Comparison of ENCODE assay signal across 1 cellular context in genomic region chr10:103879409-103879808, GRCh38.
TF ChIP-seq lines count a peak whose summit lies in the region.

No MANE protein-coding gene starts in this region.

TF ChIP-seq in H1, 55 proteins besides CTCF, POLR2A, EP300 and RAD21 (continued from another document):
- TF ChIP-seq RNF2 (IDR thresholded peaks at IDR 0.05; ENCODE audit: borderline replicate concordance, low read depth, low read length, missing control alignments, poor library complexity, severe bottlenecking) (no peak), BRCA1 (IDR thresholded peaks at IDR 0.05; ENCODE audit: low read depth, low read length) (no peak), YY1 (IDR thresholded peaks at IDR 0.05; ENCODE audit: low read depth, low read length) (no peak), SIX5 (IDR thresholded peaks at IDR 0.05; ENCODE audit: low read depth, low read length) (no peak), E2F6 (IDR thresholded peaks at IDR 0.05) (no peak), PHF8 (conservative IDR thresholded peaks at IDR 0.05; ENCODE audit: low read depth, low read length) (no peak), NANOG (IDR thresholded peaks at IDR 0.05; ENCODE audit: insufficient read depth, low read depth, low read length, poor library complexity, severe bottlenecking) (no peak), TCF12 (IDR thresholded peaks at IDR 0.05; ENCODE audit: low read depth, low read length) (no peak), KDM5A (IDR thresholded peaks at IDR 0.05; ENCODE audit: low read length) (no peak), GABPA (IDR thresholded peaks at IDR 0.05; ENCODE audit: borderline replicate concordance, insufficient read depth, low read length) (no peak), ASH2L (IDR thresholded peaks at IDR 0.05; ENCODE audit: low read length) (no peak), GTF2F1 (IDR thresholded peaks at IDR 0.05; ENCODE audit: borderline replicate concordance, low read depth, low read length) (no peak), USF2 (IDR thresholded peaks at IDR 0.05; ENCODE audit: low read length) (no peak), NRF1 (IDR thresholded peaks at IDR 0.05; ENCODE audit: low read depth, low read length) (no peak), JUN (IDR thresholded peaks at IDR 0.05; ENCODE audit: low read depth, low read length) (no peak)
